In the genomic region with DNA sequence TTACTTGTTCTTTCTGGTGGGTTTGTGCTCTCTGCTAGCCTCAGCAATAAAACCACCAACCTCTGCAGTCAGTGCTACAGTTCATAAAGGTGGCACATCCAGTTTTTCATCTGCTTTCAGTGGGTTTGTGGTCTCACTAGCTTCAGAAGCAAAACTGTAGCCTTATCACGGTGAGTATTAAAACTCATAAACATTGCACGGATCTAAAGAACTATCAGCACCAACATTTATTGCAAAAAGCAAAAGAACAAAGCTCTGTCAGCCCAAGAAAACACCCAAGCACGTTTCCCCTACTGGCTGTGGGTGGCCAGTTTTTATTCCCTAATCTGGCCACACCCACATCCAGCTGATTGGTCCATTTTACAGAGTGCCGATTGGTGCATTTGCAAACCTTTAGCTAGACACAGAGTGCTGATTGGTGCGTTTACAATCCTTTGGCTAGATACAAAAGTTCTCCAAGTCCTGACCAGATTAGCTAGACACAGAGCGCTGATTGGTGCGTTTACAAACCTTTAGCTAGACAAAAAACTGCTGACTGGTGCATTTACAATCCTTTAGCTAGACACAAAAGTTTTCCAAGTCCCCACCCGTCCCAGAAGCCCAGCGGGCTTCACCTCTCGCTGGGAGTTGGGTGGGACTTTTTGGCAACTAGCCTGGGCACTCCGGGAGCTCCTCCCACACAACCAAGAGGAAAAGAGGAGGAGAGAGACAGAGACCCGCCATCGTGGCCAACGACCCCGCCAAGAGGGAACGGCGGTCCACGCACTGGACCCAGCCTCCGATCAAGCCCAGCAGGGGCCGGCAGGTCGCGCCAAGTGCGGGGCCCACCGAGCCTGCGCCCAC, we compare ENCODE assay signal across 8 cellular contexts. TPM values are rescaled to one million over a fixed set of nuclear protein-coding genes. Genes with fewer than 3 reads are reported as not detected.
A peak's percentile ranks its signal among the peaks of the same experiment; 100 is the strongest.
DNase-seq lines count a peak whose midpoint lies in the region; ATAC-seq and TF ChIP-seq lines count a peak whose summit lies in the region.

No MANE protein-coding gene starts in this region.

- H3K36me3 ChIP-seq in osteoblast (ENCODE audit: insufficient read depth, low read length) = peaks cover under 1% of the 10 kb centered on the region

- H2AFZ ChIP-seq in osteoblast (ENCODE audit: low read length) = peak overlapping the region; percentile 73

- peak overlapping the region; percentile 76 to 86 for H3K27ac Mint-ChIP-seq in T-cell

- H3K4me2 ChIP-seq in osteoblast (ENCODE audit: insufficient read depth, low read length) = peak overlapping the region; percentile 71

- DNase-seq in T-cell (peak in 31 of 34 experiments; percentile 15 to 77 (median 42)), dorsolateral prefrontal cortex (no peak), osteoblast (ENCODE audit: insufficient read length, low spot score, missing footprints) (no peak), islet precursor cell (no peak)

- POLR2A ChIA-PET in T-cell (lab: Charles Lee) = interaction anchor here in 1 of 2 donors (0.7 to 1.1 kb wide), 2 partner anchors 25 to 255 kb away, joined by 3 to 4 read pairs; a partner anchor contains a TSS

- peak overlapping the region; percentile 15 to 73 (median 56) for H3K4me3 ChIP-seq in dorsolateral prefrontal cortex
- H3K4me3 ChIP-seq in osteoblast (ENCODE audit: insufficient read depth, low read length) = peak overlapping the region; percentile 72

- H3K36me3 Mint-ChIP-seq in T-cell = no peaks in the 10 kb centered on the region

- no peaks in the 10 kb centered on the region for H3K9me3 Mint-ChIP-seq in T-cell

- H3K9me3 ChIP-seq in osteoblast (ENCODE audit: low read depth, low read length) = no peaks in the 10 kb centered on the region

- H3K4me1 ChIP-seq in osteoblast (ENCODE audit: insufficient read depth, low read length) = peaks cover 15% of the 10 kb centered on the region

- peaks cover 17% of the 10 kb centered on the region for H3K79me2 ChIP-seq in osteoblast (ENCODE audit: insufficient read depth, low read length)

- H3K27ac ChIP-seq in dorsolateral prefrontal cortex (peak overlapping the region in 37 of 59 donors; percentile 16 to 84 (median 67)), osteoblast (ENCODE audit: low read depth, low read length) (no peak overlapping the region)

- ATAC-seq in T-cell (replicated peaks in 1 of 4) (peak in 1 of 4 experiments; percentile 31), HG02938 (IDR thresholded peaks at IDR 0.05; ENCODE audit: unreplicated experiment) (no peak), HG02642 (IDR thresholded peaks at IDR 0.05; ENCODE audit: poor library complexity, unreplicated experiment) (no peak), HG02870 (IDR thresholded peaks at IDR 0.05; ENCODE audit: unreplicated experiment) (no peak)

- intact Hi-C loops in dorsolateral prefrontal cortex (cut with DNase I) = no loop called here

- peak overlapping the region; percentile 79 to 95 (median 91) for H3K4me3 Mint-ChIP-seq in T-cell

- peak; percentile 32 for TF ChIP-seq POLR2A in GM19099 (IDR thresholded peaks at IDR 0.05; ENCODE audit: extremely low read depth, insufficient read length, low read depth)

- CTCF ChIA-PET in T-cell (lab: Charles Lee) = interaction anchor here (0.5 to 2.9 kb wide), 5 partner anchors 25 to 334 kb away, joined by 3 to 11 read pairs (median 5); a partner anchor contains a TSS

- TF ChIP-seq CTCF in dorsolateral prefrontal cortex (IDR thresholded peaks at IDR 0.05 in 54 of 56, conservative IDR thresholded peaks at IDR 0.05 in 2 of 56; ENCODE audit: low read depth in 1 of 56, partially characterized antibody in 56 of 56) (no peak), osteoblast (IDR thresholded peaks at IDR 0.05; ENCODE audit: extremely low read depth, low read depth, low read length) (no peak)

- H4K20me1 ChIP-seq in osteoblast (ENCODE audit: insufficient read depth, low read length) = no peaks in the 10 kb centered on the region

- H3K4me1 Mint-ChIP-seq in T-cell = peaks cover 41 to 47% (median 42%) of the 10 kb centered on the region in 3 donors

- H3K27me3 Mint-ChIP-seq in T-cell = no peaks in the 10 kb centered on the region

- H3K27me3 ChIP-seq in dorsolateral prefrontal cortex (no peaks in the 10 kb centered on the region), osteoblast (ENCODE audit: insufficient read depth, low read length) (no peaks in the 10 kb centered on the region)

RNA-seq across cellular contexts. Expression of a gene that starts 3.3 kb away (rescaled TPM):
- total RNA-seq in T-cell (10 to 100 TPM; 14.8 to 45.2 (median 33.8) TPM), dorsolateral prefrontal cortex (10 to 100 TPM; 42.1 to 89.5 (median 60.4) TPM), osteoblast (131 and 155 TPM in 2 replicates)

RNA-seq across cellular contexts. Expression of a gene that starts 24.8 kb away (rescaled TPM):
- total RNA-seq in T-cell = 10 to 100 TPM in 1 of 5 donors, 1 to 10 TPM in 4; 5.2 to 10.2 (median 7.4) TPM
- total RNA-seq in dorsolateral prefrontal cortex = 10 to 100 TPM in 85 of 120 experiments, 1 to 10 TPM in 35; 7.8 to 17.5 (median 11.1) TPM
- total RNA-seq in osteoblast = 17.7 and 18.3 TPM in 2 replicates

RNA-seq across cellular contexts. Expression of a gene that starts 25.2 kb away (rescaled TPM):
- total RNA-seq in T-cell = 1 to 10 TPM in 3 of 5 donors, not detected in 2; 1.1 to 1.7 (median 1.5) TPM
- total RNA-seq in dorsolateral prefrontal cortex = 1 to 10 TPM in 94 of 120 experiments, under 1 TPM in 4, not detected in 22; 0.75 to 5.4 (median 2.2) TPM
- not detected in 2 replicates for total RNA-seq in osteoblast

RNA-seq across cellular contexts. Expression of a gene that starts 28.0 kb away (rescaled TPM):
- 10 to 100 TPM; 45.4 to 74.2 (median 68.0) TPM for total RNA-seq in T-cell
- 10 to 100 TPM; 49.1 to 90.5 (median 69.1) TPM for total RNA-seq in dorsolateral prefrontal cortex
- 64.1 and 73.1 TPM in 2 replicates for total RNA-seq in osteoblast

Comparison
In these comparisons a context has a peak if more than half of its experiments do, and no peak if none do; other contexts are left out.
1. DNase-seq: peak in T-cell (31 of 34); none in dorsolateral prefrontal cortex (0 of 10), osteoblast (single experiment) and islet precursor cell (single experiment).